Comparison of ENCODE assay signal across 23 cellular contexts in the genomic region with DNA sequence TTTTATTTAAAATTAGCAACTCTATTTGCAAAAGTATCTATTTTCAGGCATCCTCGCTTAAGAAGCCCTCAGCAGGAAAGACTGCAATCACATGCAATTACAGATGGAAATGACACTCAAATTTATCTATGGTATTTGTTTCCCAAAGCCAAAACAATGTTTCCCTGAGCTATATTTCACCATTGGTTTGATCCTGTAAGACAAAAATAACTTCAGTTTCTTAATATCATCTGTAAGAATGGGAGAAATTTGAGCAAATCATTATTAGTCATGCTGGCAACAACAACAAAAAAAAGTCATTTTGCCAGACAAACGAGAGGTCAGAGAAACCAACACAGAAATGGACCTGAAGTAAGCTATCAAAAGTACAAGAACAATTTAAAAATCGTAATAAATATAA.
"Had no signal": no experiment of that assay in that cellular context is flagged by ENCODE, and none has a peak within 500 bp of the region (broad histone marks: within the 10 kb centered on the region; RNA-seq: fewer than 3 reads in every experiment).

No MANE protein-coding gene starts in this region.

- H3K27me3 ChIP-seq: ascending aorta, colonic mucosa, dorsolateral prefrontal cortex, esophagus squamous epithelium, neutrophil, pancreas, right atrium auricular region, thyroid gland, upper lobe of right lung had no signal

- H3K36me3 ChIP-seq: ascending aorta, colonic mucosa, esophagus squamous epithelium, neutrophil, pancreas, right atrium auricular region, thyroid gland, upper lobe of right lung had no signal

- DNase-seq: activated CD4-positive, alpha-beta T cell treated with anti-CD3 and anti-CD28 coated beads for 4 hours; activated CD4-positive, alpha-beta T cell treated with anti-CD3 and anti-CD28 coated beads, Interleukin-2, amount 50 U/mL, for 48 hours; activated CD4-positive, CD25-positive, alpha-beta regulatory T cell; activated gamma-delta T cell; activated naive CD4-positive, alpha-beta T cell treated with anti-CD3 and anti-CD28 coated beads, Interleukin-2, amount 50 U/mL, for 16 hours; activated naive CD8-positive, alpha-beta T cell treated with anti-CD3 and anti-CD28 coated beads, Interleukin-2, amount 50 U/mL, for 24 hours; dorsolateral prefrontal cortex; esophagus squamous epithelium; glutamatergic neuron; hippocampal formation; midbrain; pancreas; psoas muscle; stimulated activated CD4-positive, alpha-beta T cell treated with anti-CD3 and anti-CD28 coated beads, Interleukin-4, amount 100 ng/mL, for 24 hours; stimulated activated naive CD4-positive, alpha-beta T cell treated with Interleukin-2 at 50 U/mL for 16 hours; substantia nigra; T-helper 17 cell; thyroid gland; upper lobe of right lung had no signal

- H3K9me3 ChIP-seq: ascending aorta, colonic mucosa, esophagus squamous epithelium, neutrophil, pancreas, psoas muscle, right atrium auricular region, thyroid gland, upper lobe of right lung had no signal

- H3K4me3 ChIP-seq: ascending aorta, colonic mucosa, dorsolateral prefrontal cortex, esophagus squamous epithelium, pancreas, psoas muscle, right atrium auricular region, thyroid gland, upper lobe of right lung had no signal

- H3K27ac ChIP-seq: ascending aorta, colonic mucosa, dorsolateral prefrontal cortex, esophagus squamous epithelium, neutrophil, pancreas, psoas muscle, thyroid gland, upper lobe of right lung had no signal

- H3K4me1 ChIP-seq: esophagus squamous epithelium, upper lobe of right lung had no signal

- ATAC-seq: activated naive CD8-positive, alpha-beta T cell treated with anti-CD3 and anti-CD28 coated beads, Interleukin-2, amount 50 U/mL, for 24 hours; psoas muscle; T-helper 17 cell; upper lobe of right lung had no signal
